15 cellular contexts compared by ENCODE assay signal in genomic region chr18:48875314-48875941, GRCh38.
DNase-seq lines count a peak whose midpoint lies in the region; ATAC-seq and TF ChIP-seq lines count a peak whose summit lies in the region.
"Had no signal": no experiment of that assay in that cellular context is flagged by ENCODE, and none has a peak within 500 bp of the region (broad histone marks: within the 10 kb centered on the region; RNA-seq: fewer than 3 reads in every experiment).

No MANE protein-coding gene starts in this region.

- no peaks in the 10 kb centered on the region for H3F3A ChIP-seq in neural progenitor cell (ENCODE audit: low read depth)

- TF ChIP-seq CTCF in NB4 (IDR thresholded peaks at IDR 0.05; ENCODE audit: low read depth, low read length) = no peak
- no peak for TF ChIP-seq CTCF in chondrocyte (IDR thresholded peaks at IDR 0.05)
- no peak for TF ChIP-seq CTCF in neural progenitor cell (IDR thresholded peaks at IDR 0.05)

- no peak overlapping the region for H3K27ac ChIP-seq in BLaER1 treated with 17β-estradiol and CSF1 and Interleukin-3, amounts not matched to agents 10 nM and 100 nM
- no peak overlapping the region for H3K27ac ChIP-seq in neural progenitor cell
- H3K27ac ChIP-seq: Peyer's patch had no signal

- peaks cover 32 to 79% (median 66%) of the 10 kb centered on the region in 10 experiments for H3K4me1 ChIP-seq in BLaER1 treated with 17β-estradiol and CSF1 and Interleukin-3, amounts not matched to agents 10 nM and 100 nM
- H3K4me1 ChIP-seq in neural progenitor cell = no peaks in the 10 kb centered on the region
- H3K4me1 ChIP-seq: Peyer's patch had no signal

- H3K9ac ChIP-seq in BLaER1 treated with 17β-estradiol and CSF1 and Interleukin-3, amounts not matched to agents 10 nM and 100 nM = no peak overlapping the region
- H3K9ac ChIP-seq in neural progenitor cell = no peak overlapping the region

- no peak for ATAC-seq in HG03045 (IDR thresholded peaks at IDR 0.05; ENCODE audit: unreplicated experiment)

- H3K9me3 Mint-ChIP-seq in chondrocyte (ENCODE audit: low read depth) (no peaks in the 10 kb centered on the region), neural progenitor cell (peaks cover 2% of the 10 kb centered on the region)
- H3K9me3 Mint-ChIP-seq: CD8-positive, alpha-beta memory T cell had no signal

- H2AFZ ChIP-seq in neural progenitor cell (replicated peaks) = no peak overlapping the region

- H3K9me3 ChIP-seq in BLaER1 treated with 17β-estradiol and CSF1 and Interleukin-3, amounts not matched to agents 10 nM and 100 nM (replicated peaks in 1 of 11) = no peaks in the 10 kb centered on the region
- H3K9me3 ChIP-seq in neural progenitor cell (ENCODE audit: low read depth) = no peaks in the 10 kb centered on the region
- H3K9me3 ChIP-seq: Peyer's patch had no signal

- no peaks in the 10 kb centered on the region for H3K36me3 ChIP-seq in BLaER1 treated with 17β-estradiol and CSF1 and Interleukin-3, amounts not matched to agents 10 nM and 100 nM
- H3K36me3 ChIP-seq in neural progenitor cell = no peaks in the 10 kb centered on the region
- H3K36me3 ChIP-seq: Peyer's patch had no signal

- H3K27me3 ChIP-seq in BLaER1 treated with 17β-estradiol and CSF1 and Interleukin-3, amounts not matched to agents 10 nM and 100 nM = 0 out of 22 replicates have a peak, but pooled peaks cover 0 to 3% (median 0%) of the 10 kb centered on the region in 11 experiments
- no peaks in the 10 kb centered on the region for H3K27me3 ChIP-seq in neural progenitor cell
- H3K27me3 ChIP-seq: Peyer's patch had no signal

- peaks cover 65% of the 10 kb centered on the region for H3K4me1 Mint-ChIP-seq in chondrocyte (ENCODE audit: low read depth)
- H3K4me1 Mint-ChIP-seq in neural progenitor cell = peaks cover 39% of the 10 kb centered on the region

- H3K4me3 ChIP-seq in BLaER1 treated with 17β-estradiol and CSF1 and Interleukin-3, amounts not matched to agents 10 nM and 100 nM = no peak overlapping the region
- H3K4me3 ChIP-seq in NB4 (ENCODE audit: low read depth, low read length) (no peak overlapping the region), neural progenitor cell (no peak overlapping the region)
- H3K4me3 ChIP-seq: Peyer's patch had no signal

- H3K27me3 Mint-ChIP-seq in chondrocyte (ENCODE audit: low read depth) (no peaks in the 10 kb centered on the region), neural progenitor cell (ENCODE audit: insufficient read depth, low read depth) (peaks cover 11% of the 10 kb centered on the region)

- TF ChIP-seq POLR2A in NB4 (IDR thresholded peaks at IDR 0.05; ENCODE audit: extremely low read depth, insufficient read length) = no peak

- peak overlapping the region; percentile 51 for H3K27ac Mint-ChIP-seq in chondrocyte (ENCODE audit: unreplicated experiment)
- H3K27ac Mint-ChIP-seq in neural progenitor cell = peak overlapping the region; percentile 87

- no peaks in the 10 kb centered on the region for H3K79me2 ChIP-seq in neural progenitor cell (ENCODE audit: low read depth)

- H3K4me3 Mint-ChIP-seq in chondrocyte (ENCODE audit: unreplicated experiment) (no peak overlapping the region), neural progenitor cell (no peak overlapping the region)
- H3K4me3 Mint-ChIP-seq: CD8-positive, alpha-beta memory T cell had no signal

- H3K36me3 Mint-ChIP-seq in chondrocyte (ENCODE audit: low read depth) (no peaks in the 10 kb centered on the region), neural progenitor cell (no peaks in the 10 kb centered on the region)

- H4K20me1 ChIP-seq in BLaER1 treated with 17β-estradiol and CSF1 and Interleukin-3, amounts not matched to agents 10 nM and 100 nM = peaks cover 0 to 5% (median 0%) of the 10 kb centered on the region in 11 experiments; a peak in 1 of 22 replicates
- no peaks in the 10 kb centered on the region for H4K20me1 ChIP-seq in neural progenitor cell (ENCODE audit: low read depth)

- peak; percentile 28 for DNase-seq in NB4 (ENCODE audit: low read depth)
- DNase-seq in chondrocyte (ENCODE audit: low spot score) = peak; percentile 79
- DNase-seq in neural progenitor cell (ENCODE audit: low spot score) = no peak
- DNase-seq in activated CD4-positive, alpha-beta T cell treated with anti-CD3 and anti-CD28 coated beads, Interleukin-2, amount 50 U/mL, for 4 hours = no peak
- DNase-seq in AG20443 (ENCODE audit: low spot score) = no peak
- DNase-seq in stimulated activated CD4-positive, alpha-beta T cell treated with anti-CD3 and anti-CD28 coated beads, Interleukin-12 subunit alpha, Interleukin-12 subunit beta, amount 100 ng/mL, for 4 hours = no peak
- DNase-seq: CD8-positive, alpha-beta memory T cell; GF-D8; NCI-H1105 treated with DMSO at 0.1 percent for 48 hours; NCI-H187 treated with DMSO at 0.1 percent for 48 hours; NCI-H446; NCI-H748 treated with DMSO at 0.1 percent for 48 hours had no signal

- peak overlapping the region in 8 of 11 experiments; percentile 38 to 70 (median 62); a peak in 14 of 22 replicates for H3K4me2 ChIP-seq in BLaER1 treated with 17β-estradiol and CSF1 and Interleukin-3, amounts not matched to agents 10 nM and 100 nM
- H3K4me2 ChIP-seq in neural progenitor cell = no peak overlapping the region

Comparison
In these comparisons a context has a peak if more than half of its experiments do, and no peak if none do; other contexts are left out.
1. DNase-seq: peak in NB4 (single experiment) and chondrocyte (single experiment); none in neural progenitor cell (single experiment), activated CD4-positive, alpha-beta T cell treated with anti-CD3 and anti-CD28 coated beads, Interleukin-2, amount 50 U/mL, for 4 hours (0 of 2), AG20443 (single experiment) and stimulated activated CD4-positive, alpha-beta T cell treated with anti-CD3 and anti-CD28 coated beads, Interleukin-12 subunit alpha, Interleukin-12 subunit beta, amount 100 ng/mL, for 4 hours (single experiment).